Comparison of ENCODE assay signal across 12 cellular contexts in the genomic region with DNA sequence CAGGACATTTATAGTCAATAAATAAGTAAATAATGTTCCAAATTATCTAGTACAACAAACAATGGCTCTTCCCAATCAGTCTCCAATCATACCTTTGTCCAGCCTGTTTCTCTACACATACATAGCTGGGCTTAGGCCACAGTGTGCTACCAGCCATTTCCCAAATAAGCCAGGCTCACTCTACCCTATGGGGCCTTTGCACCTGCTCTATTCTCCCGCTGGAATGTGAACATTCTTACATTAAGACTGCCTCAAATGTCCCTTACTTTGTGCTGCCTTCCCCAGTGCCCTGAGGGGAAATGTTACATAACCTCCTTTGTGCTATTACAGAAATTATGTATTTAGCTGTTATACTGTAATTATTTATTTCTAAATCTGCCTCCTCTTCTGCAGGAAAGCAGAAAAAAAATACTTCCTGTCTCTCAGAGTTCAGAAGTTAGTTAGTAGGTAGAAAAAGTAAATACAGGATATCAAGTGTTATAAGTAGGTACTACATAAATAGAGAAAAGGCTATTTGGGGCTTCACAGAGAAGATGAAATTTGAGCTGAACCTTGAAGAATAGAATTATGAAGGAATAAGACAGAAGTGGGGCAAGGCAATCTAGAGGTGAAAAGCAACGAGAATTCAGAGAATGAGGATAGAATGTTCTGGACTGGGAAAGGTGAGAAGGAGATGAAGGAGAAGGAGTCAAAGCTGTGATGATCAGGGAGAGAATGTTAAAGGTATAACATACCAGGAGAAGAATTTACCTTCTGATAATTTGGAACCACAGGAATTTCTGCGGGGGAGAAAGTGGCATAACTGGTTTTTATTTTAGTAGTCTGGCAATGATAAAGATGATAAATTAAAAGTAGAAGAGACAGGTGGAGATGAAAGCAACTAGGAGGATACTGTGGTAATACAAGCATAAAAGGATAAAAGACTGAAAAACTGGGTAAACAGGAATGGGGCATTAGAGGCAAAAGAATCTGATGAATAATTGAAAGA. TPM values are rescaled to one million over a fixed set of nuclear protein-coding genes. Genes with fewer than 3 reads are reported as not detected.
DNase-seq lines count a peak whose midpoint lies in the region; ATAC-seq and TF ChIP-seq lines count a peak whose summit lies in the region.
"Had no signal": no experiment of that assay in that cellular context is flagged by ENCODE, and none has a peak within 500 bp of the region (broad histone marks: within the 10 kb centered on the region; RNA-seq: fewer than 3 reads in every experiment).

No MANE protein-coding gene starts in this region.

- peak overlapping the region; percentile 17 for H3K27ac ChIP-seq in smooth muscle cell (ENCODE audit: low read depth)
- no peak overlapping the region for H3K27ac ChIP-seq in sigmoid colon
- H3K27ac ChIP-seq: brain microvascular endothelial cell had no signal

- intact Hi-C loops in activated CD8-positive, alpha-beta T cell treated with anti-CD3 and anti-CD28 coated beads for 36 hours (cut with micrococcal nuclease): loop anchor here (5.0 kb wide), 1 partner anchor 38 kb away; a partner anchor contains a TSS
- intact Hi-C loops in sigmoid colon (cut with DNase I): no loop called here

- no peak overlapping the region for H3K4me3 ChIP-seq in smooth muscle cell
- no peak overlapping the region for H3K4me3 ChIP-seq in sigmoid colon
- H3K4me3 ChIP-seq: lung had no signal

- TF ChIP-seq POLR2A in sigmoid colon (IDR thresholded peaks at IDR 0.05): no peak

- H3K36me3 Mint-ChIP-seq in activated CD8-positive, alpha-beta T cell treated with anti-CD3 and anti-CD28 coated beads for 36 hours (ENCODE audit: low read depth): peaks cover 2% of the 10 kb centered on the region
- peaks cover 2% of the 10 kb centered on the region for H3K36me3 Mint-ChIP-seq in activated CD8-positive, alpha-beta T cell treated with anti-CD3 and anti-CD28 coated beads, Interleukin-2, amount 10 ng/mL, durations not matched to agents 7 days and 5 days (ENCODE audit: low read depth)
- H3K36me3 Mint-ChIP-seq in effector memory CD8-positive, alpha-beta T cell (ENCODE audit: insufficient read depth): peaks cover 10% of the 10 kb centered on the region

- no peaks in the 10 kb centered on the region for H3K36me3 ChIP-seq in smooth muscle cell (ENCODE audit: low read depth)
- H3K36me3 ChIP-seq in sigmoid colon: no peaks in the 10 kb centered on the region
- H3K36me3 ChIP-seq: brain microvascular endothelial cell had no signal

- H3K27me3 Mint-ChIP-seq in activated CD8-positive, alpha-beta T cell treated with anti-CD3 and anti-CD28 coated beads for 36 hours: no peaks in the 10 kb centered on the region
- no peaks in the 10 kb centered on the region for H3K27me3 Mint-ChIP-seq in activated CD8-positive, alpha-beta T cell treated with anti-CD3 and anti-CD28 coated beads, Interleukin-2, amount 10 ng/mL, durations not matched to agents 7 days and 5 days (ENCODE audit: low read depth)
- H3K27me3 Mint-ChIP-seq in effector memory CD8-positive, alpha-beta T cell: no peaks in the 10 kb centered on the region

- H3K9me3 ChIP-seq in smooth muscle cell (replicated peaks; ENCODE audit: low read depth) (no peaks in the 10 kb centered on the region), sigmoid colon (no peaks in the 10 kb centered on the region)

- H3K4me1 Mint-ChIP-seq in activated CD8-positive, alpha-beta T cell treated with anti-CD3 and anti-CD28 coated beads for 36 hours (ENCODE audit: low read depth): peaks cover 66% of the 10 kb centered on the region
- peaks cover 30% of the 10 kb centered on the region for H3K4me1 Mint-ChIP-seq in activated CD8-positive, alpha-beta T cell treated with anti-CD3 and anti-CD28 coated beads, Interleukin-2, amount 10 ng/mL, durations not matched to agents 7 days and 5 days (ENCODE audit: low read depth)
- H3K4me1 Mint-ChIP-seq in effector memory CD8-positive, alpha-beta T cell (ENCODE audit: low read depth in 2 of 2): peaks cover 43 to 73% of the 10 kb centered on the region in 2 donors

- TF ChIP-seq CTCF in activated CD8-positive, alpha-beta T cell treated with anti-CD3 and anti-CD28 coated beads for 36 hours (IDR thresholded peaks at IDR 0.05): no peak
- TF ChIP-seq CTCF in smooth muscle cell (IDR thresholded peaks at IDR 0.05; ENCODE audit: borderline replicate concordance, insufficient read depth, poor library complexity, severe bottlenecking) (no peak), sigmoid colon (IDR thresholded peaks at IDR 0.05) (no peak)

- no peaks in the 10 kb centered on the region for H3F3A ChIP-seq in smooth muscle cell (ENCODE audit: low read depth)

- H3K9ac ChIP-seq in smooth muscle cell (ENCODE audit: low read depth): no peak overlapping the region

- TF ChIP-seq EP300 in sigmoid colon (IDR thresholded peaks at IDR 0.05): no peak

- H4K20me1 ChIP-seq in smooth muscle cell (ENCODE audit: low read depth): peaks cover 95% of the 10 kb centered on the region

- no peak for DNase-seq in activated CD8-positive, alpha-beta T cell treated with anti-CD3 and anti-CD28 coated beads for 36 hours
- no peak for DNase-seq in activated CD8-positive, alpha-beta T cell treated with anti-CD3 and anti-CD28 coated beads, Interleukin-2, amount 10 ng/mL, durations not matched to agents 7 days and 5 days
- DNase-seq in NCI-H226: peak; percentile 59
- no peak for DNase-seq in effector memory CD8-positive, alpha-beta T cell
- DNase-seq in smooth muscle cell (lab: John Stamatoyannopoulos, UW; ENCODE audit: unreplicated experiment): no peak
- DNase-seq in sigmoid colon: no peak
- DNase-seq: activated CD4-positive, alpha-beta T cell treated with anti-CD3 and anti-CD28 coated beads for 48 hours; brain microvascular endothelial cell; MM.1S had no signal

- H3K79me2 ChIP-seq in smooth muscle cell (ENCODE audit: low read depth): peaks cover 97% of the 10 kb centered on the region

- WGBS in smooth muscle cell (ENCODE audit: low lambda C conversion rate): 80% methylated on average over 3 of the region's 3 CpGs
- 44 to 71% methylated on average over 3 of the region's 3 CpGs for WGBS in sigmoid colon, 2 donors

- H3K4me2 ChIP-seq in smooth muscle cell: no peak overlapping the region

- no peak overlapping the region for H3K4me3 Mint-ChIP-seq in activated CD8-positive, alpha-beta T cell treated with anti-CD3 and anti-CD28 coated beads for 36 hours
- H3K4me3 Mint-ChIP-seq in activated CD8-positive, alpha-beta T cell treated with anti-CD3 and anti-CD28 coated beads, Interleukin-2, amount 10 ng/mL, durations not matched to agents 7 days and 5 days: no peak overlapping the region
- H3K4me3 Mint-ChIP-seq in effector memory CD8-positive, alpha-beta T cell: peak overlapping the region; percentile 0 to 58

- POLR2A ChIA-PET in activated CD8-positive, alpha-beta T cell treated with anti-CD3 and anti-CD28 coated beads for 36 hours (lab: Charles Lee): interaction anchor here (0.8 to 1.3 kb wide), 2 partner anchors 25 to 37 kb away, joined by 3 to 5 read pairs; a partner anchor contains a TSS
- POLR2A ChIA-PET in activated CD8-positive, alpha-beta T cell treated with anti-CD3 and anti-CD28 coated beads, Interleukin-2, amount 10 ng/mL, durations not matched to agents 7 days and 5 days (lab: Charles Lee): no interaction called here

- peaks cover 3% of the 10 kb centered on the region for H3K4me1 ChIP-seq in smooth muscle cell (ENCODE audit: low read depth)
- H3K4me1 ChIP-seq in sigmoid colon: peaks cover 0 to 56% (median 41%) of the 10 kb centered on the region in 4 donors

- no peaks in the 10 kb centered on the region for H3K27me3 ChIP-seq in smooth muscle cell (ENCODE audit: low read depth)
- no peaks in the 10 kb centered on the region for H3K27me3 ChIP-seq in sigmoid colon
- H3K27me3 ChIP-seq: brain microvascular endothelial cell had no signal

- no peak overlapping the region for H2AFZ ChIP-seq in smooth muscle cell (ENCODE audit: low read depth)

- peak overlapping the region; percentile 27 for H3K27ac Mint-ChIP-seq in activated CD8-positive, alpha-beta T cell treated with anti-CD3 and anti-CD28 coated beads for 36 hours
- no peak overlapping the region for H3K27ac Mint-ChIP-seq in activated CD8-positive, alpha-beta T cell treated with anti-CD3 and anti-CD28 coated beads, Interleukin-2, amount 10 ng/mL, durations not matched to agents 7 days and 5 days
- H3K27ac Mint-ChIP-seq in effector memory CD8-positive, alpha-beta T cell: peak overlapping the region; percentile 1 to 38

- no peak for ATAC-seq in activated CD8-positive, alpha-beta T cell treated with anti-CD3 and anti-CD28 coated beads for 36 hours
- no peak for ATAC-seq in activated CD8-positive, alpha-beta T cell treated with anti-CD3 and anti-CD28 coated beads, Interleukin-2, amount 10 ng/mL, durations not matched to agents 7 days and 5 days
- ATAC-seq in effector memory CD8-positive, alpha-beta T cell (replicated peaks): peak; percentile 40
- ATAC-seq in GM19397 (IDR thresholded peaks at IDR 0.05; ENCODE audit: unreplicated experiment) (no peak), GM21360 (IDR thresholded peaks at IDR 0.05; ENCODE audit: unreplicated experiment) (no peak)

- H3K9me3 Mint-ChIP-seq in activated CD8-positive, alpha-beta T cell treated with anti-CD3 and anti-CD28 coated beads for 36 hours: no peaks in the 10 kb centered on the region
- no peaks in the 10 kb centered on the region for H3K9me3 Mint-ChIP-seq in activated CD8-positive, alpha-beta T cell treated with anti-CD3 and anti-CD28 coated beads, Interleukin-2, amount 10 ng/mL, durations not matched to agents 7 days and 5 days (ENCODE audit: insufficient read depth)
- H3K9me3 Mint-ChIP-seq in effector memory CD8-positive, alpha-beta T cell: no peaks in the 10 kb centered on the region

- CTCF ChIA-PET in activated CD8-positive, alpha-beta T cell treated with anti-CD3 and anti-CD28 coated beads for 36 hours (lab: Charles Lee): no interaction called here
- CTCF ChIA-PET in activated CD8-positive, alpha-beta T cell treated with anti-CD3 and anti-CD28 coated beads, Interleukin-2, amount 10 ng/mL, durations not matched to agents 7 days and 5 days (lab: Charles Lee): no interaction called here

RNA-seq across cellular contexts. Expression of a gene that starts 37.0 kb away (rescaled TPM):
- total RNA-seq in activated CD8-positive, alpha-beta T cell treated with anti-CD3 and anti-CD28 coated beads for 36 hours: 10 to 100 TPM; 45.6 to 49.4 TPM
- total RNA-seq in activated CD8-positive, alpha-beta T cell treated with anti-CD3 and anti-CD28 coated beads, Interleukin-2, amount 10 ng/mL, durations not matched to agents 7 days and 5 days: 10 to 100 TPM; 63.7 to 69.4 TPM
- total RNA-seq in smooth muscle cell (38.7 and 47.4 TPM in 2 replicates), sigmoid colon (10 to 100 TPM; 55.8 to 86.7 (median 57.7) TPM)
- polyA plus RNA-seq in smooth muscle cell (23.9 and 25.8 TPM in 2 replicates), sigmoid colon (10 to 100 TPM in 1 of 3 donors, 1 to 10 TPM in 2; 7.8 to 18.2 (median 8.8) TPM)

Comparison
In these comparisons a context has a peak if more than half of its experiments do, and no peak if none do; other contexts are left out.
1. H3K4me3 Mint-ChIP-seq: peak in effector memory CD8-positive, alpha-beta T cell (2 of 2); none in activated CD8-positive, alpha-beta T cell treated with anti-CD3 and anti-CD28 coated beads for 36 hours (single experiment) and activated CD8-positive, alpha-beta T cell treated with anti-CD3 and anti-CD28 coated beads, Interleukin-2, amount 10 ng/mL, durations not matched to agents 7 days and 5 days (single experiment).